In genomic region chr10:119191881-119192280, GRCh38 we compare ENCODE assay signal across 13 cellular contexts. TPM values are rescaled to one million over a fixed set of nuclear protein-coding genes. Genes with fewer than 3 reads are reported as not detected.
A peak's percentile ranks its signal among the peaks of the same experiment; 100 is the strongest.
DNase-seq lines count a peak whose midpoint lies in the region; ATAC-seq and TF ChIP-seq lines count a peak whose summit lies in the region.
"Had no signal": no experiment of that assay in that cellular context is flagged by ENCODE, and none has a peak within 500 bp of the region (broad histone marks: within the 10 kb centered on the region; RNA-seq: fewer than 3 reads in every experiment).

No MANE protein-coding gene starts in this region.

- H3K36me3 ChIP-seq in ovary, result no peaks in the 10 kb centered on the region
- H3K36me3 ChIP-seq: right atrium auricular region, thoracic aorta had no signal

- 75 to 82% (median 81%) methylated on average over 4 of the region's 4 CpGs for WGBS in ovary, 3 donors

- H3K9me3 ChIP-seq in ovary, result no peaks in the 10 kb centered on the region
- H3K9me3 ChIP-seq: right atrium auricular region, thoracic aorta had no signal

- intact Hi-C loops in head of caudate nucleus (cut with DNase I) (no loop called here), ovary (cut with DNase I) (no loop called here)

- DNase-seq in stimulated activated naive CD4-positive, alpha-beta T cell treated with Interleukin-2 at 50 U/mL for 16 hours (lab: John Stamatoyannopoulos, UW), result peak; percentile 6
- no peak for DNase-seq in stimulated activated naive CD4-positive, alpha-beta T cell (lab: John Stamatoyannopoulos, UW)
- DNase-seq in RWPE1 (ENCODE audit: low spot score) (peak; percentile 93), head of caudate nucleus (peak in 35 of 42 donors; percentile 15 to 84 (median 43)), ovary (no peak)
- DNase-seq: dorsolateral prefrontal cortex, NCI-H2029, NCI-H526 treated with DMSO at 0.1 percent for 48 hours, T-helper 9 cell had no signal

- H3K4me3 ChIP-seq in ovary, result no peak overlapping the region
- H3K4me3 ChIP-seq: dorsolateral prefrontal cortex, right atrium auricular region, thoracic aorta had no signal

- ATAC-seq in HG02852 (IDR thresholded peaks at IDR 0.05; ENCODE audit: unreplicated experiment) (no peak), HG03280 (IDR thresholded peaks at IDR 0.05; ENCODE audit: unreplicated experiment) (no peak)

- TF ChIP-seq CTCF in RWPE1 (conservative IDR thresholded peaks at IDR 0.05; ENCODE audit: low read depth) (no peak), ovary (IDR thresholded peaks at IDR 0.05) (no peak)

- no peaks in the 10 kb centered on the region for H3K27me3 ChIP-seq in ovary
- H3K27me3 ChIP-seq: right atrium auricular region had no signal

- no peak for TF ChIP-seq EP300 in ovary (IDR thresholded peaks at IDR 0.05)

- H3K27ac ChIP-seq in RWPE1 (peak overlapping the region; percentile 46), ovary (no peak overlapping the region)
- H3K27ac ChIP-seq: dorsolateral prefrontal cortex, right atrium auricular region, thoracic aorta had no signal

- TF ChIP-seq POLR2A in ovary (IDR thresholded peaks at IDR 0.05), result no peak

- CTCF ChIA-PET in RWPE1 (lab: Yijun Ruan, JAX), result interaction anchor here (0.7 kb wide), 2 partner anchors 71 to 158 kb away, joined by 3 to 5 read pairs; no protein-coding TSS in a partner anchor

- no peaks in the 10 kb centered on the region for H3K4me1 ChIP-seq in ovary (ENCODE audit: insufficient read depth)
- H3K4me1 ChIP-seq: right atrium auricular region had no signal

- POLR2A ChIA-PET in RWPE1 (lab: Yijun Ruan, JAX; ENCODE audit: low non-redundant PET), result no interaction called here

RNA-seq across cellular contexts. Expression of gene PRDX3, which starts 13.3 kb away (rescaled TPM):
- total RNA-seq in ovary, result 100 to 1,000 TPM in 2 of 7 donors, 10 to 100 TPM in 5; 65.7 to 116 (median 79.0) TPM
- polyA plus RNA-seq in ovary, result 100 to 1,000 TPM in 1 of 2 donors, 10 to 100 TPM in 1; 90.3 to 159 TPM

RNA-seq across cellular contexts. Expression of gene GRK5, which starts 15.5 kb away (rescaled TPM):
- 100 to 1,000 TPM in 2 of 7 donors, 10 to 100 TPM in 4, 1 to 10 TPM in 1; 10.0 to 115 (median 36.9) TPM for total RNA-seq in ovary
- 10 to 100 TPM; 43.4 to 62.0 TPM for polyA plus RNA-seq in ovary

RNA-seq across cellular contexts. Expression of gene SFXN4, which starts 26.4 kb away (rescaled TPM):
- total RNA-seq in ovary, result 10 to 100 TPM; 11.8 to 54.9 (median 18.5) TPM
- polyA plus RNA-seq in ovary, result 10 to 100 TPM; 18.9 to 25.8 TPM

Comparison
In these comparisons a context has a peak if more than half of its experiments do, and no peak if none do; other contexts are left out.
1. DNase-seq: peak in stimulated activated naive CD4-positive, alpha-beta T cell treated with Interleukin-2 at 50 U/mL for 16 hours (single experiment), RWPE1 (single experiment) and head of caudate nucleus (35 of 42); none in stimulated activated naive CD4-positive, alpha-beta T cell (0 of 6) and ovary (0 of 5).